Comparison of ENCODE assay signal across 8 cellular contexts in genomic region chr1:160607051-160608032, GRCh38. TPM values are rescaled to one million over a fixed set of nuclear protein-coding genes. Genes with fewer than 3 reads are reported as not detected.
A peak's percentile ranks its signal among the peaks of the same experiment; 100 is the strongest.
DNase-seq lines count a peak whose midpoint lies in the region; ATAC-seq and TF ChIP-seq lines count a peak whose summit lies in the region.

No MANE protein-coding gene starts in this region.

- no peak overlapping the region for H3K4me3 ChIP-seq in mammary epithelial cell (replicated peaks in 1 of 3; ENCODE audit: insufficient read depth in 1 of 3, low read depth in 2 of 3, low read length in 3 of 3)

- CTCF ChIA-PET in T-cell (lab: Charles Lee), result interaction anchor here (0.6 to 2.7 kb wide), 20 partner anchors 17 to 268 kb away, joined by 3 to 15 read pairs (median 4); no protein-coding TSS in a partner anchor
- CTCF ChIA-PET in mammary epithelial cell (lab: Charles Lee; ENCODE audit: low non-redundant PET), result interaction anchor here (0.6 kb wide), 4 partner anchors 36 to 319 kb away, joined by 3 to 7 read pairs (median 3); no protein-coding TSS in a partner anchor

- peak; percentile 78 to 79 for TF ChIP-seq CTCF in mammary epithelial cell (conservative IDR thresholded peaks at IDR 0.05 in 1 of 2, IDR thresholded peaks at IDR 0.05 in 1 of 2; ENCODE audit: extremely low read depth in 1 of 2, insufficient read depth in 1 of 2, low read depth in 1 of 2, low read length in 2 of 2)

- 45% methylated on average over 4 of the region's 4 CpGs for WGBS in mammary epithelial cell (ENCODE audit: low coverage, missing lambda C conversion rate)

- H4K20me1 ChIP-seq in mammary epithelial cell (ENCODE audit: insufficient read depth, low read length), result no peaks in the 10 kb centered on the region

- H2AFZ ChIP-seq in mammary epithelial cell (ENCODE audit: low read depth, low read length), result no peak overlapping the region

- H3K4me1 Mint-ChIP-seq in T-cell, result peaks cover 25 to 49% (median 48%) of the 10 kb centered on the region in 3 donors

- H3K4me3 Mint-ChIP-seq in T-cell, result peak overlapping the region in 1 of 3 donors; percentile 60

- ATAC-seq in GM18498 (IDR thresholded peaks at IDR 0.05; ENCODE audit: unreplicated experiment), result peak; percentile 70
- ATAC-seq in HG02884 (IDR thresholded peaks at IDR 0.05; ENCODE audit: unreplicated experiment), result peak; percentile 65
- peak; percentile 86 to 98 (median 94) for ATAC-seq in T-cell (replicated peaks in 1 of 4)

- H3K9me3 ChIP-seq in mammary epithelial cell (replicated peaks; ENCODE audit: insufficient read depth, low read length), result no peaks in the 10 kb centered on the region

- no peaks in the 10 kb centered on the region for H3K36me3 ChIP-seq in mammary epithelial cell (ENCODE audit: insufficient read depth, low read length)

- H3K27me3 ChIP-seq in mammary epithelial cell (ENCODE audit: insufficient read depth, low read length), result peaks cover 2% of the 10 kb centered on the region

- no peaks in the 10 kb centered on the region for H3K4me1 ChIP-seq in mammary epithelial cell (ENCODE audit: insufficient read depth, low read length)

- H3K79me2 ChIP-seq in mammary epithelial cell (ENCODE audit: insufficient read depth, low read length), result no peaks in the 10 kb centered on the region

- DNase-seq in AG20443 (ENCODE audit: low spot score), result peak; percentile 74
- peak; percentile 3 for DNase-seq in NCI-H1417 treated with DMSO at 0.1 percent for 48 hours (lab: John Stamatoyannopoulos, UW)
- peak in 32 of 34 experiments; percentile 24 to 76 (median 61) for DNase-seq in T-cell
- peak; percentile 70 for DNase-seq in mammary epithelial cell
- peak; percentile 77 for DNase-seq in islet precursor cell
- DNase-seq in stimulated activated naive CD4-positive, alpha-beta T cell (lab: John Stamatoyannopoulos, UW), result peak in 5 of 6 experiments; percentile 41 to 82 (median 65)

- dilution Hi-C loops in mammary epithelial cell (cut with HindIII; ENCODE audit: low sequenced_read_pairs), result no loop called here

- H3K36me3 Mint-ChIP-seq in T-cell, result peaks cover 46% of the 10 kb centered on the region

- H3K27ac ChIP-seq in mammary epithelial cell (ENCODE audit: insufficient read depth, low read depth, low read length), result no peak overlapping the region

- peak overlapping the region; percentile 88 to 90 for H3K27ac Mint-ChIP-seq in T-cell

- peaks cover 6 to 21% (median 14%) of the 10 kb centered on the region in 3 donors for H3K9me3 Mint-ChIP-seq in T-cell

- in situ Hi-C loops in mammary epithelial cell (cut with MboI; ENCODE audit: low sequenced_read_pairs in 2 of 2), result loop anchor here (5.0 to 25.0 kb wide), 2 partner anchors 175 to 420 kb away; partner anchors contain the start of gene CASQ1 (in 1 of the 2)

- POLR2A ChIA-PET in T-cell (lab: Charles Lee), result interaction anchor here in 1 of 2 donors (0.7 kb wide), 1 partner anchor 164 kb away, joined by 3 read pairs; no protein-coding TSS in a partner anchor

- H3K4me2 ChIP-seq in mammary epithelial cell (ENCODE audit: insufficient read depth, low read depth, low read length), result no peak overlapping the region

- no TSS peak for BruUV-seq in mammary epithelial cell (replicated peaks; lab: Mats Ljungman, UMichigan)

- no peak overlapping the region for H3K9ac ChIP-seq in mammary epithelial cell (ENCODE audit: insufficient read depth, low read length)

- intact Hi-C loops in mammary epithelial cell (cut with micrococcal nuclease), result loop anchor here (1.0 to 5.0 kb wide), 7 partner anchors 57 to 520 kb away; partner anchors contain the start of gene CASQ1

- H3K27me3 Mint-ChIP-seq in T-cell, result no peaks in the 10 kb centered on the region

RNA-seq across cellular contexts. Expression of gene CD84, which starts 28.0 kb away (rescaled TPM):
- total RNA-seq in T-cell (10 to 100 TPM; 47.5 to 97.4 (median 51.8) TPM), mammary epithelial cell (not detected)
- polyA plus RNA-seq in mammary epithelial cell, result not detected
- polyA minus RNA-seq in mammary epithelial cell, result not detected

RNA-seq across cellular contexts. Expression of gene SLAMF1, which starts 39.5 kb away (rescaled TPM):
- total RNA-seq in T-cell (10 to 100 TPM; 19.4 to 38.7 (median 30.7) TPM), mammary epithelial cell (not detected)
- polyA plus RNA-seq in mammary epithelial cell, result not detected
- not detected for polyA minus RNA-seq in mammary epithelial cell

Comparison
In these comparisons a context has a peak if more than half of its experiments do, and no peak if none do; other contexts are left out.
1. DNase-seq: peak in every context shown above with its lines; median percentile 77 in islet precursor cell; 74 in AG20443; 70 in mammary epithelial cell; 65 in stimulated activated naive CD4-positive, alpha-beta T cell; 61 in T-cell; 3 in NCI-H1417 treated with DMSO at 0.1 percent for 48 hours.
2. RNA of gene CD84, which starts 28.0 kb away (total RNA-seq): 47.5 to 97.4 TPM in T-cell; not detected in mammary epithelial cell; every median in the first group is over 10 times any median in the second.
3. RNA of gene SLAMF1, which starts 39.5 kb away (total RNA-seq): 19.4 to 38.7 TPM in T-cell; not detected in mammary epithelial cell; every median in the first group is over 10 times any median in the second.
4. Peak in every context shown above with its lines, with median percentiles within 50 percentile points of each other: ATAC-seq.